Comparison of ENCODE assay signal across 21 cellular contexts in genomic region chr22:47088480-47089145, GRCh38.
DNase-seq lines count a peak whose midpoint lies in the region; ATAC-seq, FAIRE-seq and TF ChIP-seq lines count a peak whose summit lies in the region.
"Had no signal": no experiment of that assay in that cellular context is flagged by ENCODE, and none has a peak within 500 bp of the region (broad histone marks: within the 10 kb centered on the region; RNA-seq: fewer than 3 reads in every experiment).

No MANE protein-coding gene starts in this region.

- H3K9me3 ChIP-seq in Caco-2 (peaks cover 4% of the 10 kb centered on the region; the same call in 1 of the 2 replicates), K562 (replicated peaks; ENCODE audit: control insufficient read depth, insufficient read depth, low read depth, low read length) (no peaks in the 10 kb centered on the region)
- H3K9me3 ChIP-seq: A549, HAP-1 had no signal

- H3K27me3 Mint-ChIP-seq in Caco-2 (ENCODE audit: insufficient read depth, unreplicated experiment) = no peaks in the 10 kb centered on the region
- no peaks in the 10 kb centered on the region for H3K27me3 Mint-ChIP-seq in osteocyte (ENCODE audit: unreplicated experiment)

- no peak overlapping the region for H2AK5ac ChIP-seq in mesendoderm (ENCODE audit: low read length)

- ATAC-seq in K562 (no peak), HG02938 (IDR thresholded peaks at IDR 0.05; ENCODE audit: unreplicated experiment) (no peak)
- ATAC-seq: A549, PC-3 had no signal

- H3K27ac ChIP-seq in K562 (ENCODE audit: extremely low read depth, low read depth, low read length) (no peak overlapping the region), mesendoderm (ENCODE audit: low read depth, low read length) (no peak overlapping the region)
- H3K27ac ChIP-seq: A549, C4-2B, HL-60, RWPE1 had no signal

- H2BK15ac ChIP-seq in mesendoderm (replicated peaks; ENCODE audit: low read depth) = no peak overlapping the region

- H3K9ac ChIP-seq in K562 (ENCODE audit: insufficient read depth in 1 of 2, low read depth in 2 of 2, low read length in 2 of 2) = no peak overlapping the region
- no peak overlapping the region for H3K9ac ChIP-seq in mesendoderm (ENCODE audit: low read length)

- no peak overlapping the region for H3K23ac ChIP-seq in mesendoderm (ENCODE audit: low read length)

- no peak for TF ChIP-seq RAD21 in K562 (CRISPR knock-in tag; conservative IDR thresholded peaks at IDR 0.05 in 1 of 2, IDR thresholded peaks at IDR 0.05 in 1 of 2)

- no peak overlapping the region for H3K4me2 ChIP-seq in K562 (ENCODE audit: insufficient read depth, low read length)
- no peak overlapping the region for H3K4me2 ChIP-seq in mesendoderm (ENCODE audit: low read length)
- H3K4me2 ChIP-seq: A549 had no signal

- in situ Hi-C loops in K562 (cut with MboI) = no loop called here

- H3K27me3 ChIP-seq in Caco-2 (replicated peaks; ENCODE audit: control insufficient read depth, insufficient read depth, low read length) (no peaks in the 10 kb centered on the region), K562 (ENCODE audit: control insufficient read depth in 2 of 2, insufficient read depth in 2 of 2, low read length in 2 of 2) (no peaks in the 10 kb centered on the region), mesendoderm (ENCODE audit: insufficient read depth, low read length, poor library complexity) (no peaks in the 10 kb centered on the region)

- H3K79me2 ChIP-seq in K562 (ENCODE audit: control insufficient read depth, insufficient read depth, low read length) = no peaks in the 10 kb centered on the region; the same call in 2 of the 3 replicates
- H3K79me2 ChIP-seq in mesendoderm (ENCODE audit: control insufficient read depth, insufficient read depth, low read length) = no peaks in the 10 kb centered on the region

- no peak overlapping the region for H4K8ac ChIP-seq in mesendoderm (ENCODE audit: low read depth, low read length)

- H4K20me1 ChIP-seq in K562 (replicated peaks; ENCODE audit: control insufficient read depth, insufficient read depth, low read length) = no peaks in the 10 kb centered on the region

- no peaks in the 10 kb centered on the region for H3K79me1 ChIP-seq in mesendoderm (ENCODE audit: low read length)

- H3K4me1 ChIP-seq in Caco-2 = peaks cover 6% of the 10 kb centered on the region; the same call in 1 of the 2 replicates
- H3K4me1 ChIP-seq in K562 (replicated peaks in 1 of 2; ENCODE audit: control insufficient read depth in 2 of 2, insufficient read depth in 2 of 2, low read length in 2 of 2) = peaks cover 32 to 35% of the 10 kb centered on the region in 2 experiments; a peak in 4 of 5 replicates
- H3K4me1 ChIP-seq in mesendoderm (ENCODE audit: control insufficient read depth, low read depth, low read length) = peaks cover 2% of the 10 kb centered on the region
- H3K4me1 ChIP-seq: A549, HAP-1 had no signal

- POLR2A ChIA-PET in Caco-2 (lab: Charles Lee) (no interaction called here), K562 (lab: Yijun Ruan, JAX) (interaction anchor here (1.3 kb wide), 1 partner anchor 45 kb away, joined by 3 read pairs; no protein-coding TSS in a partner anchor)

- no peak overlapping the region for H2BK120ac ChIP-seq in mesendoderm (ENCODE audit: low read depth, low read length)

- H2BK5ac ChIP-seq in mesendoderm (ENCODE audit: low read length) = no peak overlapping the region

- no peak overlapping the region for H2AFZ ChIP-seq in K562 (ENCODE audit: low read depth, low read length)

- H3K4me3 ChIP-seq in Caco-2 (ENCODE audit: low read depth, low read length) (no peak overlapping the region), K562 (no peak overlapping the region), mesendoderm (ENCODE audit: low read length) (no peak overlapping the region)
- H3K4me3 ChIP-seq: A549, HAP-1 had no signal

- no peak for TF ChIP-seq CTCF in Caco-2 (IDR thresholded peaks at IDR 0.05; ENCODE audit: insufficient read depth in 1 of 2, low read depth in 1 of 2, low read length in 1 of 2, severe bottlenecking in 1 of 2, unreplicated experiment in 1 of 2)
- 0 out of 6 replicates have a peak, but pooled peaks of 2 of the 3 experiments have one; percentile 5 to 25 for TF ChIP-seq CTCF in K562 (IDR thresholded peaks at IDR 0.05 in 2 of 3, conservative IDR thresholded peaks at IDR 0.05 in 1 of 3; ENCODE audit: insufficient read depth in 2 of 3, low read depth in 1 of 3, low read length in 3 of 3)
- TF ChIP-seq CTCF in osteocyte (IDR thresholded peaks at IDR 0.05) = no peak

- H3K9me1 ChIP-seq in K562 (ENCODE audit: control insufficient read depth, insufficient read depth, low read length) = peaks cover 4% of the 10 kb centered on the region

- H3K4me1 Mint-ChIP-seq in Caco-2 (ENCODE audit: low read depth, unreplicated experiment) = peaks cover 13% of the 10 kb centered on the region
- peaks cover 12% of the 10 kb centered on the region for H3K4me1 Mint-ChIP-seq in osteocyte (ENCODE audit: unreplicated experiment)

- 55% methylated on average over 11 of the region's 11 CpGs for WGBS in K562 (ENCODE audit: insufficient coverage, low coverage, missing lambda C conversion rate)
- no CpG with 5 or more reads among the region's 11 CpGs for WGBS in mesendoderm (ENCODE audit: extremely low coverage, insufficient coverage, low lambda C conversion rate)

- FAIRE-seq in K562 (lab: Jason Lieb, UNC) = no peak
- FAIRE-seq: A549, HTR-8/SVneo had no signal

- no peak overlapping the region for H3K18ac ChIP-seq in mesendoderm (ENCODE audit: low read length)

- peak overlapping the region; percentile 63 for H3K27ac Mint-ChIP-seq in Caco-2 (ENCODE audit: unreplicated experiment)
- H3K27ac Mint-ChIP-seq in osteocyte (ENCODE audit: unreplicated experiment) = no peak overlapping the region

- TF ChIP-seq EP300 in K562 (IDR thresholded peaks at IDR 0.05; ENCODE audit: low read length) = no peak

- peaks cover 19% of the 10 kb centered on the region for H3K9me3 Mint-ChIP-seq in Caco-2 (ENCODE audit: unreplicated experiment)
- H3K9me3 Mint-ChIP-seq in osteocyte (ENCODE audit: unreplicated experiment) = peaks cover under 1% of the 10 kb centered on the region

- BruUV-seq in Caco-2 (replicated peaks; lab: Mats Ljungman, UMichigan) (no TSS peak), K562 (replicated peaks; lab: Mats Ljungman, UMichigan) (no TSS peak)

- no peak overlapping the region for H4K5ac ChIP-seq in mesendoderm (ENCODE audit: low read length)

- no peak overlapping the region for H3K4ac ChIP-seq in mesendoderm (ENCODE audit: low read depth, low read length)

- H3K4me3 Mint-ChIP-seq in Caco-2 (ENCODE audit: unreplicated experiment) = no peak overlapping the region
- H3K4me3 Mint-ChIP-seq in osteocyte (ENCODE audit: unreplicated experiment) = no peak overlapping the region

- intact Hi-C loops in Caco-2 (cut with micrococcal nuclease; ENCODE audit: unreplicated experiment) = no loop called here
- intact Hi-C loops in K562 (cut with micrococcal nuclease) = no loop called here

- H3K56ac ChIP-seq in mesendoderm (ENCODE audit: low read length) = no peak overlapping the region

- CTCF ChIA-PET in Caco-2 (lab: Charles Lee) (no interaction called here), K562 (lab: Yijun Ruan, JAX; ENCODE audit: low intra/inter-chr PET ratio) (no interaction called here)

- H3K36me3 ChIP-seq in Caco-2 (ENCODE audit: control insufficient read depth, insufficient read depth, low read length) = no peaks in the 10 kb centered on the region
- H3K36me3 ChIP-seq in K562 (ENCODE audit: control insufficient read depth, insufficient read depth, low read length) = no peaks in the 10 kb centered on the region
- H3K36me3 ChIP-seq in mesendoderm (ENCODE audit: control insufficient read depth, insufficient read depth, low read length) = no peaks in the 10 kb centered on the region
- H3K36me3 ChIP-seq: HAP-1 had no signal

- TF ChIP-seq POLR2A in K562 (conservative IDR thresholded peaks at IDR 0.05) = no peak

- DNase-seq in Caco-2 (no peak), K562 (ENCODE audit: extremely low read depth in 1 of 4, low spot score in 3 of 4) (peak in 2 of 4 experiments; percentile 11 to 14), mesendoderm (peak; percentile 45), osteocyte (ENCODE audit: extremely low spot score, unreplicated experiment) (peak; percentile 63), HuH-7 (ENCODE audit: low spot score) (no peak), OCI-M2 (lab: John Stamatoyannopoulos, UW; ENCODE audit: unreplicated experiment) (no peak), SHP77 (lab: John Stamatoyannopoulos, UW) (no peak)
- DNase-seq: DMS79, KBM-7, NCI-H1417 treated with DMSO at 0.1 percent for 48 hours, NCI-H1930, NCI-H2171, NCI-H446 treated with DMSO at 0.1 percent for 48 hours, PC-3 had no signal

- peaks cover 34% of the 10 kb centered on the region for H3K36me3 Mint-ChIP-seq in Caco-2 (ENCODE audit: insufficient read depth, unreplicated experiment)
- H3K36me3 Mint-ChIP-seq in osteocyte (ENCODE audit: unreplicated experiment) = no peaks in the 10 kb centered on the region

TF ChIP-seq in K562, 482 proteins besides CTCF, POLR2A, EP300 and RAD21 (continues in another document):
- TF ChIP-seq MAFK (IDR thresholded peaks at IDR 0.05; ENCODE audit: low read length) (peak; percentile 48; the same call in 1 of the 2 replicates), TARDBP (IDR thresholded peaks at IDR 0.05) (no peak), GATA2 (CRISPR knock-in tag; IDR thresholded peaks at IDR 0.05) (no peak), RBM39 (optimal IDR thresholded peaks at IDR 0.05; ENCODE audit: low read depth, low read length) (no peak), NFYB (IDR thresholded peaks at IDR 0.05; ENCODE audit: extremely low read depth, insufficient read length) (no peak), CHD4 (IDR thresholded peaks at IDR 0.05; ENCODE audit: insufficient read depth, insufficient replicate concordance, low read depth, low read length, poor library complexity, severe bottlenecking) (no peak), POLR2AphosphoS5 (IDR thresholded peaks at IDR 0.05; ENCODE audit: control insufficient read depth, insufficient read depth, low read depth, low read length) (no peak)
- TF ChIP-seq, protein P1, sequence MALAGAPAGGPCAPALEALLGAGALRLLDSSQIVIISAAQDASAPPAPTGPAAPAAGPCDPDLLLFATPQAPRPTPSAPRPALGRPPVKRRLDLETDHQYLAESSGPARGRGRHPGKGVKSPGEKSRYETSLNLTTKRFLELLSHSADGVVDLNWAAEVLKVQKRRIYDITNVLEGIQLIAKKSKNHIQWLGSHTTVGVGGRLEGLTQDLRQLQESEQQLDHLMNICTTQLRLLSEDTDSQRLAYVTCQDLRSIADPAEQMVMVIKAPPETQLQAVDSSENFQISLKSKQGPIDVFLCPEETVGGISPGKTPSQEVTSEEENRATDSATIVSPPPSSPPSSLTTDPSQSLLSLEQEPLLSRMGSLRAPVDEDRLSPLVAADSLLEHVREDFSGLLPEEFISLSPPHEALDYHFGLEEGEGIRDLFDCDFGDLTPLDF (CRISPR knock-in tag; IDR thresholded peaks at IDR 0.05) = no peak

Comparison
In these comparisons a context has a peak if more than half of its experiments do, and no peak if none do; other contexts are left out.
1. DNase-seq: peak in mesendoderm (single experiment) and osteocyte (single experiment); none in Caco-2 (0 of 2), HuH-7 (single experiment), OCI-M2 (single experiment) and SHP77 (0 of 2).
2. CTCF ChIP-seq: peak in K562 (2 of 3); none in Caco-2 (0 of 2) and osteocyte (single experiment).